Comparison of ENCODE assay signal across 1 cellular context in the genomic region with DNA sequence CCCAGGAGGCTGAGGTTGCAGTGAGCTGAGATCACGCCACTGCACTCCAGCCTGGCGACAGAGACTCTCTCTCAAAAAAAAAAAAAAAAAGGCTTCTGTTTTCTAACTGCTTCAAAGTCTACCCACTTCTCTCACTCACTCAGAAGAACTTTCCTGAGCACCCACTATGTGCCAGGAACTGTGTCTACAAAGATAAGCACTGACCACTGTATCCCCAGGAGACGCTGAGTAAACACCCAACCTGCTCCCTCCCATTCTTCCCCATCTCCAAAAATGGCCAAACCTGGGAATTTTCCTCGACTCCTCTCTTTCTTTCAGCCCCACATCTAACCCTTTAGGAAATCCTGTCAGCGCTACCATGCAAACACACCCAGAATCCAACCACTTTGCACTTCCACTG.
TF ChIP-seq lines count a peak whose summit lies in the region.

No MANE protein-coding gene starts in this region.

TF ChIP-seq in K562, 482 proteins besides CTCF, POLR2A, EP300 and RAD21:
- TF ChIP-seq RFX1 (IDR thresholded peaks at IDR 0.05) = peak; percentile 44
- peak; percentile 92; the same call in 1 of the 2 replicates for TF ChIP-seq ZKSCAN1 (IDR thresholded peaks at IDR 0.05; ENCODE audit: low read depth, low read length)
- no peak for TF ChIP-seq SIRT6 (IDR thresholded peaks at IDR 0.05; ENCODE audit: low read depth, low read length)
- TF ChIP-seq, protein P1, sequence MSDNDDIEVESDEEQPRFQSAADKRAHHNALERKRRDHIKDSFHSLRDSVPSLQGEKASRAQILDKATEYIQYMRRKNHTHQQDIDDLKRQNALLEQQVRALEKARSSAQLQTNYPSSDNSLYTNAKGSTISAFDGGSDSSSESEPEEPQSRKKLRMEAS (CRISPR knock-in tag; IDR thresholded peaks at IDR 0.05) = no peak
- TF ChIP-seq, protein P2, sequence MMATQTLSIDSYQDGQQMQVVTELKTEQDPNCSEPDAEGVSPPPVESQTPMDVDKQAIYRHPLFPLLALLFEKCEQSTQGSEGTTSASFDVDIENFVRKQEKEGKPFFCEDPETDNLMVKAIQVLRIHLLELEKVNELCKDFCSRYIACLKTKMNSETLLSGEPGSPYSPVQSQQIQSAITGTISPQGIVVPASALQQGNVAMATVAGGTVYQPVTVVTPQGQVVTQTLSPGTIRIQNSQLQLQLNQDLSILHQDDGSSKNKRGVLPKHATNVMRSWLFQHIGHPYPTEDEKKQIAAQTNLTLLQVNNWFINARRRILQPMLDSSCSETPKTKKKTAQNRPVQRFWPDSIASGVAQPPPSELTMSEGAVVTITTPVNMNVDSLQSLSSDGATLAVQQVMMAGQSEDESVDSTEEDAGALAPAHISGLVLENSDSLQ (IDR thresholded peaks at IDR 0.05) = no peak
- peak in 1 of 2 experiments; percentile 74; a peak in 2 of 4 replicates for TF ChIP-seq FOXA3 (CRISPR knock-in tag; conservative IDR thresholded peaks at IDR 0.05 in 1 of 2, IDR thresholded peaks at IDR 0.05 in 1 of 2)
- no peak for TF ChIP-seq NELFE (IDR thresholded peaks at IDR 0.05; ENCODE audit: insufficient read depth, insufficient read length)
- TF ChIP-seq FOXJ2 (tag; IDR thresholded peaks at IDR 0.05) = 0 out of 2 replicates have a peak, but pooled peaks have one; percentile 48
